In the genomic region with DNA sequence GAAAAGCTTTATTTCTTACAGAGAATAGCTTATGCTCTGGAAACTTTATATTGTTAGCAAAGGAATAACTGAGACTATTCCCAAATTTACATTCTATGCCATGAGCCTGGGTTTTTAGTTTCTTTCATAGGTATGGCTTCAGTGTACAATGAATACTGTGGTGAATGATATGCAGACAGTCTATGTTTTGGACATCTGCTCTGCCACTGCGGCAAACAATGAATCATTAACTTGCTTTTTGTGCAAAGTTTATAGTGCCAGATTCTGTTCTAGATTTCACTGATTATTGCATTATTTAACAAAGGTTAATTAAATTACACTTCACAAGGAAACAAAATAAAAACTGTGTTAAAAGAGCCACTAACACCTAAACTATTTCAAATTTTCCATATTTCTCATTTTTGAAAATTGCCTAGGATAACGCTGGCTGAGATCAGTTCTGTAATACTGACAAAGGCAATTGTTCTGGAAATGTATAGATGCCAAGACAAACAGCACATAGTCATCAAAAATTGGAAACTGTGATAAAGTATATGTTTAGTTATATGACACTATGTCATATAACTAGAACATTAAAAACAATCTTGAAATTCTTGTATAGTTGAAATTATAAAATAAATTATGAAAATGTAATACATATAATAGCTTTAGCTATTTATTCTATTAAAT, we compare ENCODE assay signal across 24 cellular contexts.
DNase-seq lines count a peak whose midpoint lies in the region; ATAC-seq, FAIRE-seq and TF ChIP-seq lines count a peak whose summit lies in the region.
"Had no signal": no experiment of that assay in that cellular context is flagged by ENCODE, and none has a peak within 500 bp of the region (broad histone marks: within the 10 kb centered on the region; RNA-seq: fewer than 3 reads in every experiment).

No MANE protein-coding gene starts in this region.

- H3K36me3 Mint-ChIP-seq in activated CD4-positive, alpha-beta T cell treated with anti-CD3 and anti-CD28 coated beads, Interleukin-2, amount 10 ng/mL, durations not matched to agents 24 days and 14 days (ENCODE audit: low read depth): peaks cover 22% of the 10 kb centered on the region
- peaks cover 47% of the 10 kb centered on the region for H3K36me3 Mint-ChIP-seq in T-cell

- H3K4me3 Mint-ChIP-seq in activated CD4-positive, alpha-beta T cell treated with anti-CD3 and anti-CD28 coated beads, Interleukin-2, amount 10 ng/mL, durations not matched to agents 24 days and 14 days: no peak overlapping the region
- H3K4me3 Mint-ChIP-seq in T-cell: no peak overlapping the region
- H3K4me3 Mint-ChIP-seq: CD4-positive, alpha-beta memory T cell had no signal

- H3K9me3 Mint-ChIP-seq in activated CD4-positive, alpha-beta T cell treated with anti-CD3 and anti-CD28 coated beads, Interleukin-2, amount 10 ng/mL, durations not matched to agents 24 days and 14 days: no peaks in the 10 kb centered on the region
- no peaks in the 10 kb centered on the region for H3K9me3 Mint-ChIP-seq in T-cell
- H3K9me3 Mint-ChIP-seq: CD4-positive, alpha-beta memory T cell had no signal

- ATAC-seq in left lobe of liver (peak; percentile 88), T-cell (replicated peaks in 1 of 4) (no peak)
- ATAC-seq: A549 had no signal

- POLR2A ChIA-PET in T-cell (lab: Charles Lee): interaction anchor here in 1 of 2 donors (0.6 kb wide), 1 partner anchor 78 kb away, joined by 3 read pairs; no protein-coding TSS in a partner anchor

- H3K27ac Mint-ChIP-seq in activated CD4-positive, alpha-beta T cell treated with anti-CD3 and anti-CD28 coated beads, Interleukin-2, amount 10 ng/mL, durations not matched to agents 24 days and 14 days: no peak overlapping the region
- H3K27ac Mint-ChIP-seq in T-cell: no peak overlapping the region

- peak; percentile 69 for FAIRE-seq in TTC549 (lab: Jason Lieb, UNC)
- FAIRE-seq: A549, GM12892 had no signal

- no peak for TF ChIP-seq CTCF in GM10266 (IDR thresholded peaks at IDR 0.05; ENCODE audit: control insufficient read depth, insufficient read depth, low read depth, missing control alignments)

- peaks cover 2% of the 10 kb centered on the region for H3K4me1 Mint-ChIP-seq in activated CD4-positive, alpha-beta T cell treated with anti-CD3 and anti-CD28 coated beads, Interleukin-2, amount 10 ng/mL, durations not matched to agents 24 days and 14 days
- peaks cover 0 to 2% (median 0%) of the 10 kb centered on the region in 3 donors for H3K4me1 Mint-ChIP-seq in T-cell

- DNase-seq in activated CD4-positive, alpha-beta T cell treated with anti-CD3 and anti-CD28 coated beads, Interleukin-2, amount 10 ng/mL, durations not matched to agents 24 days and 14 days: peak; percentile 4
- DNase-seq in activated CD4-positive, alpha-beta T cell treated with anti-CD3 and anti-CD28 coated beads, Interleukin-2, amount 50 U/mL, for 4 hours: no peak
- DNase-seq in left lobe of liver (ENCODE audit: low spot score): no peak
- no peak for DNase-seq in GM10266 (ENCODE audit: extremely low spot score)
- DNase-seq in NCI-H2196 (lab: John Stamatoyannopoulos, UW; ENCODE audit: unreplicated experiment): no peak
- DNase-seq in T-cell: no peak
- DNase-seq: AML-193; C1 segment of cervical spinal cord; CD4-positive, alpha-beta memory T cell; COR-L47; DMS79 treated with DMSO at 0.1 percent for 48 hours; GF-D8; GOT3; HCEC 1CT; NCI-H1092; NCI-H1417 treated with DMSO at 0.1 percent for 48 hours; NCI-H1694 treated with DMSO at 0.1 percent for 48 hours; NCI-H2081 treated with DMSO at 0.1 percent for 48 hours; NCI-H446; NCI-H524 treated with DMSO at 0.1 percent for 48 hours; NCI-H774 had no signal

- no peaks in the 10 kb centered on the region for H3K27me3 Mint-ChIP-seq in activated CD4-positive, alpha-beta T cell treated with anti-CD3 and anti-CD28 coated beads, Interleukin-2, amount 10 ng/mL, durations not matched to agents 24 days and 14 days
- no peaks in the 10 kb centered on the region for H3K27me3 Mint-ChIP-seq in T-cell
- H3K27me3 Mint-ChIP-seq: CD4-positive, alpha-beta memory T cell had no signal

- intact Hi-C loops in activated CD4-positive, alpha-beta T cell treated with anti-CD3 and anti-CD28 coated beads, Interleukin-2, amount 10 ng/mL, durations not matched to agents 24 days and 14 days (cut with micrococcal nuclease): no loop called here

- CTCF ChIA-PET in T-cell (lab: Charles Lee): no interaction called here
